In genomic region chrX:47143894-47144625, GRCh38 we compare ENCODE assay signal across 8 cellular contexts. TPM values are rescaled to one million over a fixed set of nuclear protein-coding genes. Genes with fewer than 3 reads are reported as not detected.
DNase-seq lines count a peak whose midpoint lies in the region; ATAC-seq and TF ChIP-seq lines count a peak whose summit lies in the region.

No MANE protein-coding gene starts in this region.

- peaks cover 52% of the 10 kb centered on the region for H3K79me2 ChIP-seq in SU-DHL-6 (ENCODE audit: insufficient read depth, low read length)

- peaks cover 9% of the 10 kb centered on the region for H3K36me3 Mint-ChIP-seq in endothelial cell (ENCODE audit: low read depth, unreplicated experiment)

- H3F3A ChIP-seq in SU-DHL-6 (ENCODE audit: insufficient read depth): no peaks in the 10 kb centered on the region; the same call in 1 of the 2 replicates

- no peak for TF ChIP-seq CTCF in SU-DHL-6 (IDR thresholded peaks at IDR 0.05; ENCODE audit: insufficient read depth, low read length, poor library complexity, severe bottlenecking)
- no peak for TF ChIP-seq CTCF in endothelial cell (IDR thresholded peaks at IDR 0.05; ENCODE audit: unreplicated experiment)
- no peak for TF ChIP-seq CTCF in thyroid gland (IDR thresholded peaks at IDR 0.05)

- H3K4me1 Mint-ChIP-seq in endothelial cell (ENCODE audit: unreplicated experiment): peaks cover 10% of the 10 kb centered on the region

- H3K9me3 Mint-ChIP-seq in endothelial cell (ENCODE audit: unreplicated experiment): no peaks in the 10 kb centered on the region

- no peaks in the 10 kb centered on the region for H4K20me1 ChIP-seq in SU-DHL-6 (ENCODE audit: low read depth, low read length)

- ATAC-seq in GM18861 (IDR thresholded peaks at IDR 0.05; ENCODE audit: unreplicated experiment) (peak; percentile 4), HG03378 (IDR thresholded peaks at IDR 0.05; ENCODE audit: unreplicated experiment) (peak; percentile 7)

- no peaks in the 10 kb centered on the region for H3K9me3 ChIP-seq in SU-DHL-6 (ENCODE audit: insufficient read depth, low read length)
- H3K9me3 ChIP-seq in thyroid gland: no peaks in the 10 kb centered on the region

- peak overlapping the region; percentile 90 for H3K9ac ChIP-seq in SU-DHL-6 (ENCODE audit: low read length)

- peak overlapping the region; percentile 81 for H3K27ac Mint-ChIP-seq in endothelial cell (ENCODE audit: unreplicated experiment)

- H3K4me3 Mint-ChIP-seq in endothelial cell (ENCODE audit: unreplicated experiment): peak overlapping the region; percentile 96

- H3K4me2 ChIP-seq in SU-DHL-6 (ENCODE audit: low read depth, low read length, poor library complexity, severe bottlenecking): peak overlapping the region; percentile 86

- H3K4me1 ChIP-seq in thyroid gland: peaks cover 7 to 14% of the 10 kb centered on the region in 2 donors

- WGBS in thyroid gland, 2 donors: 3% methylated on average over 17 to 25 of the region's 46 CpGs

- H2AFZ ChIP-seq in SU-DHL-6 (ENCODE audit: low read depth, low read length, severe bottlenecking): no peak overlapping the region

- H3K27me3 ChIP-seq in SU-DHL-6 (ENCODE audit: low read length): no peaks in the 10 kb centered on the region
- H3K27me3 ChIP-seq in thyroid gland: no peaks in the 10 kb centered on the region

- H3K27ac ChIP-seq in SU-DHL-6 (ENCODE audit: low read depth, low read length): peak overlapping the region; percentile 90
- peak overlapping the region; percentile 90 to 97 (median 93) for H3K27ac ChIP-seq in thyroid gland

- intact Hi-C loops in thyroid gland (cut with DNase I): no loop called here

- peak overlapping the region; percentile 88 for H3K4me3 ChIP-seq in SU-DHL-6 (ENCODE audit: insufficient read depth, low read length, poor library complexity, severe bottlenecking)
- peak overlapping the region in 2 of 3 donors; percentile 38 to 42 for H3K4me3 ChIP-seq in thyroid gland (replicated peaks in 1 of 3)

- DNase-seq in C1 segment of cervical spinal cord (lab: John Stamatoyannopoulos, UW): peak in 11 of 14 donors; percentile 11 to 84 (median 66)
- DNase-seq in endothelial cell (ENCODE audit: low spot score): peak; percentile 8
- peak; percentile 80 for DNase-seq in mesenteric fat pad (ENCODE audit: low spot score)
- peak; percentile 32 to 34 for DNase-seq in thyroid gland
- no peak for DNase-seq in GOT3 (lab: John Stamatoyannopoulos, UW)

- no peak for TF ChIP-seq POLR2A in thyroid gland (IDR thresholded peaks at IDR 0.05)

- peaks cover 7% of the 10 kb centered on the region for H3K27me3 Mint-ChIP-seq in endothelial cell (ENCODE audit: unreplicated experiment)

- H3K36me3 ChIP-seq in SU-DHL-6 (ENCODE audit: low read length) (no peaks in the 10 kb centered on the region), thyroid gland (no peaks in the 10 kb centered on the region)

- H3K9me2 ChIP-seq in SU-DHL-6 (replicated peaks; ENCODE audit: insufficient read depth, low read length): no peaks in the 10 kb centered on the region

RNA-seq across cellular contexts. Expression of gene NDUFB11, which starts 0.4 kb away (rescaled TPM):
- total RNA-seq in endothelial cell (ENCODE audit: unreplicated experiment): 81.5 TPM
- 58.6 TPM for total RNA-seq in mesenteric fat pad
- 100 to 1,000 TPM in 3 of 4 donors, 10 to 100 TPM in 1; 68.5 to 179 (median 107) TPM for total RNA-seq in thyroid gland

RNA-seq across cellular contexts. Expression of gene RBM10, which starts 1.0 kb away (rescaled TPM):
- total RNA-seq in endothelial cell (ENCODE audit: unreplicated experiment): 42.1 TPM
- 23.6 TPM for total RNA-seq in mesenteric fat pad
- total RNA-seq in thyroid gland: 10 to 100 TPM; 26.5 to 43.0 (median 35.2) TPM

RNA-seq across cellular contexts. Expression of gene UBA1, which starts 49.6 kb away (rescaled TPM):
- total RNA-seq in endothelial cell (ENCODE audit: unreplicated experiment) (246 TPM), mesenteric fat pad (189 TPM), thyroid gland (100 to 1,000 TPM; 159 to 293 (median 201) TPM)
